In the genomic region with DNA sequence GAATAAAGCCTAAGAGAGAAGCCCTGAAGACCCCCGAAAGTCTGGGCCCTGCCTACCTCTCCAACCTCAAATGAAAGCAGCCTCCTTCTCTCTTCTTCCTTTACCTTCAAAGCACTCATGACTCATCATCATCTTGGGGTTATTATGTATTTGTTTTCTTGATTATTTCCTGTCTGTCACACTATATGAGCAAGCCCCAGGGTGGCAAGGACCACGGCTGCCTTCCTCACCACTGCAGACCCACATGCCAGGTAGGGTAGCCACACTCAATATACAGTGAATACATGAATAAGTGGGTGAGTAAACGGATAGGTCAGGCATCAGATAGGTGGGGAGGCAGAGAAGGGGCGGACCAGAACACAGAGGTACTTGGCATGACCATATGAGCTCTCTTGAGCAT, we compare ENCODE assay signal across 1 cellular context.
TF ChIP-seq lines count a peak whose summit lies in the region.

No MANE protein-coding gene starts in this region.

TF ChIP-seq in HepG2, 621 proteins besides CTCF, POLR2A, EP300 and RAD21:
- TF ChIP-seq FOXO4 (CRISPR knock-in tag; conservative IDR thresholded peaks at IDR 0.05): no peak
TF ChIP-seq in HepG2: peak in this region for 0.
